In the genomic region with DNA sequence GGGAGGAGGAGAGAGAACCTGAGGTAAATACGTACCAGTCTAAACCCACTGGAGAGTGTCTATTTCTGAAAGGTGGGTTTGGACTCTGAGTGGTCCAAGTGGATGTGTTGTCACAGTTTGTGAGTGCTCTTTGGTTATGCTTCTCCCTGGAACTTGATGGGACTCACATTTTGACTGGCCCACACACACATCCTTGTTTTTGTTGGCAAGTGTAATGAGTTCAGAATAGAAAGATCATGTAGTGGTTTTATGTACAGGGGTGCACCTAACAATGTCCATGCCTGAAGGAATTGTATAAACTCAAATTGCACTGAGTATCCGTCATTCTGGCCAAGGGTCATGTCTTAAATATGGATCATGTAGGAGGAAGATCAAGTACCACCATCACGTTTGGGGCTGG, we compare ENCODE assay signal across 2 cellular contexts.
TF ChIP-seq lines count a peak whose summit lies in the region.

No MANE protein-coding gene starts in this region.

TF ChIP-seq in SK-N-SH, 30 proteins besides CTCF, POLR2A, EP300 and RAD21 (continued from another document):
- TF ChIP-seq USF2 (IDR thresholded peaks at IDR 0.05; ENCODE audit: borderline replicate concordance, low read depth, low read length), result no peak
- no peak for TF ChIP-seq FOXM1 (IDR thresholded peaks at IDR 0.05; ENCODE audit: low read depth)
- TF ChIP-seq CHD2 (IDR thresholded peaks at IDR 0.05; ENCODE audit: low read length, partially characterized antibody), result no peak
- no peak for TF ChIP-seq TEAD4 (IDR thresholded peaks at IDR 0.05; ENCODE audit: borderline replicate concordance, insufficient read depth)
- no peak for TF ChIP-seq USF1 (IDR thresholded peaks at IDR 0.05; ENCODE audit: borderline replicate concordance, low read depth)
- TF ChIP-seq MXI1 (IDR thresholded peaks at IDR 0.05; ENCODE audit: low read depth, low read length), result no peak
- TF ChIP-seq NRF1 (IDR thresholded peaks at IDR 0.05; ENCODE audit: low read depth, low read length), result no peak
- no peak for TF ChIP-seq RCOR1 (IDR thresholded peaks at IDR 0.05; ENCODE audit: low read length)
- no peak for TF ChIP-seq SIN3A (IDR thresholded peaks at IDR 0.05; ENCODE audit: borderline replicate concordance, low read depth, low read length)
- no peak for TF ChIP-seq TAF1 (IDR thresholded peaks at IDR 0.05; ENCODE audit: borderline replicate concordance, low read depth, low read length)
- no peak for TF ChIP-seq GABPA (IDR thresholded peaks at IDR 0.05; ENCODE audit: low read depth)
- TF ChIP-seq TCF12 (IDR thresholded peaks at IDR 0.05), result no peak
- TF ChIP-seq FOSL2 (IDR thresholded peaks at IDR 0.05; ENCODE audit: borderline replicate concordance, low read depth), result no peak
- no peak for TF ChIP-seq SMC3 (IDR thresholded peaks at IDR 0.05; ENCODE audit: low read depth, low read length)

TF ChIP-seq in SK-N-SH treated with all-trans-retinoic acid at 6 μM for 48 hours, 23 proteins besides CTCF, POLR2A, EP300 and RAD21 (continued from another document):
- TF ChIP-seq, protein P1, sequence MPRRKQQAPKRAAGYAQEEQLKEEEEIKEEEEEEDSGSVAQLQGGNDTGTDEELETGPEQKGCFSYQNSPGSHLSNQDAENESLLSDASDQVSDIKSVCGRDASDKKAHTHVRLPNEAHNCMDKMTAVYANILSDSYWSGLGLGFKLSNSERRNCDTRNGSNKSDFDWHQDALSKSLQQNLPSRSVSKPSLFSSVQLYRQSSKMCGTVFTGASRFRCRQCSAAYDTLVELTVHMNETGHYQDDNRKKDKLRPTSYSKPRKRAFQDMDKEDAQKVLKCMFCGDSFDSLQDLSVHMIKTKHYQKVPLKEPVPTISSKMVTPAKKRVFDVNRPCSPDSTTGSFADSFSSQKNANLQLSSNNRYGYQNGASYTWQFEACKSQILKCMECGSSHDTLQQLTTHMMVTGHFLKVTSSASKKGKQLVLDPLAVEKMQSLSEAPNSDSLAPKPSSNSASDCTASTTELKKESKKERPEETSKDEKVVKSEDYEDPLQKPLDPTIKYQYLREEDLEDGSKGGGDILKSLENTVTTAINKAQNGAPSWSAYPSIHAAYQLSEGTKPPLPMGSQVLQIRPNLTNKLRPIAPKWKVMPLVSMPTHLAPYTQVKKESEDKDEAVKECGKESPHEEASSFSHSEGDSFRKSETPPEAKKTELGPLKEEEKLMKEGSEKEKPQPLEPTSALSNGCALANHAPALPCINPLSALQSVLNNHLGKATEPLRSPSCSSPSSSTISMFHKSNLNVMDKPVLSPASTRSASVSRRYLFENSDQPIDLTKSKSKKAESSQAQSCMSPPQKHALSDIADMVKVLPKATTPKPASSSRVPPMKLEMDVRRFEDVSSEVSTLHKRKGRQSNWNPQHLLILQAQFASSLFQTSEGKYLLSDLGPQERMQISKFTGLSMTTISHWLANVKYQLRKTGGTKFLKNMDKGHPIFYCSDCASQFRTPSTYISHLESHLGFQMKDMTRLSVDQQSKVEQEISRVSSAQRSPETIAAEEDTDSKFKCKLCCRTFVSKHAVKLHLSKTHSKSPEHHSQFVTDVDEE (CRISPR knock-in tag; IDR thresholded peaks at IDR 0.05), result no peak
- TF ChIP-seq BACH2 (CRISPR knock-in tag; IDR thresholded peaks at IDR 0.05; ENCODE audit: borderline replicate concordance) (no peak), CSRNP3 (CRISPR knock-in tag; IDR thresholded peaks at IDR 0.05) (no peak), ZC3H10 (CRISPR knock-in tag; IDR thresholded peaks at IDR 0.05) (no peak), ZFP30 (CRISPR knock-in tag; IDR thresholded peaks at IDR 0.05) (no peak), RARB (CRISPR knock-in tag; IDR thresholded peaks at IDR 0.05) (no peak), TCF4 (CRISPR knock-in tag; IDR thresholded peaks at IDR 0.05; ENCODE audit: borderline replicate concordance) (no peak), ISL1 (CRISPR knock-in tag; IDR thresholded peaks at IDR 0.05) (no peak), TOX (CRISPR knock-in tag; IDR thresholded peaks at IDR 0.05; ENCODE audit: borderline replicate concordance) (no peak), CSDC2 (CRISPR knock-in tag; IDR thresholded peaks at IDR 0.05) (no peak), ESRRG (CRISPR knock-in tag; IDR thresholded peaks at IDR 0.05) (no peak), ZFP3 (CRISPR knock-in tag; IDR thresholded peaks at IDR 0.05) (no peak)
- TF ChIP-seq, protein P2, sequence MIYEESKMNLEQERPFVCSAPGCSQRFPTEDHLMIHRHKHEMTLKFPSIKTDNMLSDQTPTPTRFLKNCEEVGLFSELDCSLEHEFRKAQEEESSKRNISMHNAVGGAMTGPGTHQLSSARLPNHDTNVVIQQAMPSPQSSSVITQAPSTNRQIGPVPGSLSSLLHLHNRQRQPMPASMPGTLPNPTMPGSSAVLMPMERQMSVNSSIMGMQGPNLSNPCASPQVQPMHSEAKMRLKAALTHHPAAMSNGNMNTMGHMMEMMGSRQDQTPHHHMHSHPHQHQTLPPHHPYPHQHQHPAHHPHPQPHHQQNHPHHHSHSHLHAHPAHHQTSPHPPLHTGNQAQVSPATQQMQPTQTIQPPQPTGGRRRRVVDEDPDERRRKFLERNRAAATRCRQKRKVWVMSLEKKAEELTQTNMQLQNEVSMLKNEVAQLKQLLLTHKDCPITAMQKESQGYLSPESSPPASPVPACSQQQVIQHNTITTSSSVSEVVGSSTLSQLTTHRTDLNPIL (CRISPR knock-in tag; IDR thresholded peaks at IDR 0.05; ENCODE audit: low read depth), result no peak
